ENCODE assay signal across 1 cellular context in genomic region chr19:662207-662961, GRCh38.
TF ChIP-seq lines count a peak whose summit lies in the region.

No MANE protein-coding gene starts in this region.

TF ChIP-seq in HepG2, 621 proteins besides CTCF, POLR2A, EP300 and RAD21 (continued from another document and continues in another):
- TF ChIP-seq MTERF4 (CRISPR knock-in tag; IDR thresholded peaks at IDR 0.05), result no peak
- no peak for TF ChIP-seq ATF4 (CRISPR knock-in tag; IDR thresholded peaks at IDR 0.05)
- no peak for TF ChIP-seq CHD2 (IDR thresholded peaks at IDR 0.05; ENCODE audit: low read depth, low read length)
- TF ChIP-seq ZBTB43 (CRISPR knock-in tag; conservative IDR thresholded peaks at IDR 0.05), result no peak
- no peak for TF ChIP-seq NR2C2 (CRISPR knock-in tag; IDR thresholded peaks at IDR 0.05; ENCODE audit: borderline replicate concordance)
- no peak for TF ChIP-seq ZNF17 (CRISPR knock-in tag; IDR thresholded peaks at IDR 0.05)
- no peak for TF ChIP-seq ZNF335 (CRISPR knock-in tag; IDR thresholded peaks at IDR 0.05)
- TF ChIP-seq SSRP1 (CRISPR knock-in tag; IDR thresholded peaks at IDR 0.05), result no peak
- no peak for TF ChIP-seq ASH2L (IDR thresholded peaks at IDR 0.05; ENCODE audit: insufficient read length, low read depth, low read length)
- TF ChIP-seq SCMH1 (CRISPR knock-in tag; IDR thresholded peaks at IDR 0.05; ENCODE audit: borderline replicate concordance), result no peak
- TF ChIP-seq SALL1 (CRISPR knock-in tag; IDR thresholded peaks at IDR 0.05), result no peak
- TF ChIP-seq RFX5 (IDR thresholded peaks at IDR 0.05; ENCODE audit: low read depth, low read length), result no peak
- no peak for TF ChIP-seq TAF15 (IDR thresholded peaks at IDR 0.05; ENCODE audit: low read depth, low read length, poor library complexity, severe bottlenecking)
- no peak for TF ChIP-seq CENPT (CRISPR knock-in tag; IDR thresholded peaks at IDR 0.05; ENCODE audit: low read depth)
- TF ChIP-seq ZNF253 (CRISPR knock-in tag; IDR thresholded peaks at IDR 0.05; ENCODE audit: borderline replicate concordance), result no peak
- TF ChIP-seq ZNF281 (CRISPR knock-in tag; IDR thresholded peaks at IDR 0.05; ENCODE audit: borderline replicate concordance), result peak; percentile 15; the same call in 1 of the 2 replicates
- no peak for TF ChIP-seq SMAD3 (CRISPR knock-in tag; IDR thresholded peaks at IDR 0.05)
- no peak for TF ChIP-seq ATRX (CRISPR knock-in tag; IDR thresholded peaks at IDR 0.05; ENCODE audit: borderline replicate concordance)
- 0 out of 2 replicates have a peak, but pooled peaks have one; percentile 2 for TF ChIP-seq ZNF780A (CRISPR knock-in tag; IDR thresholded peaks at IDR 0.05)
- TF ChIP-seq PCBP2 (optimal IDR thresholded peaks at IDR 0.05; ENCODE audit: low read depth, low read length, poor library complexity, severe bottlenecking), result no peak
- no peak for TF ChIP-seq ARNT (IDR thresholded peaks at IDR 0.05)
- no peak for TF ChIP-seq KMT2B (CRISPR knock-in tag; IDR thresholded peaks at IDR 0.05)
- TF ChIP-seq ZFP62 (CRISPR knock-in tag; IDR thresholded peaks at IDR 0.05), result no peak
- TF ChIP-seq ZNF143 (CRISPR knock-in tag; IDR thresholded peaks at IDR 0.05), result peak; percentile 70
- TF ChIP-seq DMAP1 (CRISPR knock-in tag; IDR thresholded peaks at IDR 0.05), result no peak; the same call in 1 of the 2 replicates
- no peak for TF ChIP-seq NR0B2 (CRISPR knock-in tag; IDR thresholded peaks at IDR 0.05)
- TF ChIP-seq THYN1 (CRISPR knock-in tag; IDR thresholded peaks at IDR 0.05; ENCODE audit: borderline replicate concordance, low read depth), result no peak
- no peak for TF ChIP-seq GTF2F1 (IDR thresholded peaks at IDR 0.05; ENCODE audit: low read length)
- TF ChIP-seq BCLAF1 (IDR thresholded peaks at IDR 0.05), result no peak
- TF ChIP-seq ZNF468 (CRISPR knock-in tag; IDR thresholded peaks at IDR 0.05), result no peak
- no peak for TF ChIP-seq ZBTB42 (CRISPR knock-in tag; IDR thresholded peaks at IDR 0.05)
- TF ChIP-seq HMG20B (CRISPR knock-in tag; conservative IDR thresholded peaks at IDR 0.05), result no peak
- no peak for TF ChIP-seq GZF1 (CRISPR knock-in tag; IDR thresholded peaks at IDR 0.05)
- no peak for TF ChIP-seq ZKSCAN8 (CRISPR knock-in tag; IDR thresholded peaks at IDR 0.05; ENCODE audit: borderline replicate concordance)
- no peak for TF ChIP-seq ZBTB40 (IDR thresholded peaks at IDR 0.05)
- TF ChIP-seq ZBTB40 (CRISPR knock-in tag; IDR thresholded peaks at IDR 0.05), result no peak
- TF ChIP-seq NFKB2 (CRISPR knock-in tag; IDR thresholded peaks at IDR 0.05; ENCODE audit: borderline replicate concordance), result no peak; the same call in 1 of the 2 replicates
- no peak for TF ChIP-seq MNT (IDR thresholded peaks at IDR 0.05)
- TF ChIP-seq ZNF30 (CRISPR knock-in tag; IDR thresholded peaks at IDR 0.05), result no peak
- TF ChIP-seq SNAI1 (CRISPR knock-in tag; IDR thresholded peaks at IDR 0.05; ENCODE audit: borderline replicate concordance), result no peak
- peak; percentile 6; the same call in 1 of the 2 replicates for TF ChIP-seq HES4 (CRISPR knock-in tag; IDR thresholded peaks at IDR 0.05; ENCODE audit: borderline replicate concordance)
- no peak for TF ChIP-seq ZNF264 (CRISPR knock-in tag; IDR thresholded peaks at IDR 0.05)
- TF ChIP-seq ZFP41 (CRISPR knock-in tag; IDR thresholded peaks at IDR 0.05; ENCODE audit: borderline replicate concordance), result no peak
- no peak for TF ChIP-seq BCL3 (CRISPR knock-in tag; IDR thresholded peaks at IDR 0.05)
